ENCODE assay signal across 22 cellular contexts in the genomic region with DNA sequence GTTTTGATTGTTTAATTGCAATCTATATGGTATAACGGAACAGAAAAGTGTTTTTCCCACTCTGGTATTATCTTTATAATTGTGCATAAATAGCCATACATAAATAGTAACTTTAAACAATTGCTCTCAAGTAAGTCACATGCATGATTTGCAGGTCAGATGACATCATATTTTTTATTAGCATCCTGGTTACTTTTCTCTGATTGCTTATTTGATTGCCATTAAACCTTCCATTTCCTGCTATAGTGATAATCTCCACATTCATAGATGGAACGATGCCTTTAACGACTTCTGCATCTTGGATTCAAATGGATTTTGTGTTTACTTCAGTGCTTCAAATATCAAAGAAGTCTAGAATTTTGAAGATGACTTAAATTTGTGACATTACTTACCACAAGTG. TPM values are rescaled to one million over a fixed set of nuclear protein-coding genes. Genes with fewer than 3 reads are reported as not detected.
DNase-seq lines count a peak whose midpoint lies in the region; ATAC-seq and TF ChIP-seq lines count a peak whose summit lies in the region.
"Had no signal": no experiment of that assay in that cellular context is flagged by ENCODE, and none has a peak within 500 bp of the region (broad histone marks: within the 10 kb centered on the region; RNA-seq: fewer than 3 reads in every experiment).

No MANE protein-coding gene starts in this region.

- H3K27me3 Mint-ChIP-seq in central memory CD8-positive, alpha-beta T cell, result no peaks in the 10 kb centered on the region

- TF ChIP-seq CTCF in A673 (conservative IDR thresholded peaks at IDR 0.05; ENCODE audit: low read depth, low read length) (no peak), OCI-LY1 (IDR thresholded peaks at IDR 0.05; ENCODE audit: low read length) (no peak)

- POLR2A ChIA-PET in A673 (lab: Charles Lee; ENCODE audit: low non-redundant PET), result no interaction called here

- peaks cover 52% of the 10 kb centered on the region for H3K4me1 Mint-ChIP-seq in central memory CD8-positive, alpha-beta T cell

- intact Hi-C loops in A673 (cut with micrococcal nuclease; ENCODE audit: unreplicated experiment), result no loop called here

- no peak overlapping the region for H3K4me3 ChIP-seq in A673 (ENCODE audit: low read depth, low read length, poor library complexity, severe bottlenecking)
- H3K4me3 ChIP-seq in OCI-LY1 (ENCODE audit: low read depth, low read length, poor library complexity, severe bottlenecking), result peak overlapping the region; percentile 15
- H3K4me3 ChIP-seq: GM23248, lower lobe of right lung, prostate gland, SJSA1, tibial nerve had no signal

- H3K36me3 ChIP-seq in A673 (ENCODE audit: insufficient read depth, low read length, poor library complexity, severe bottlenecking) (no peaks in the 10 kb centered on the region), OCI-LY1 (ENCODE audit: insufficient read depth, low read length) (peaks cover 7% of the 10 kb centered on the region; the same call in 1 of the 2 replicates)
- H3K36me3 ChIP-seq: lower lobe of right lung, prostate gland, SJSA1, tibial nerve had no signal

- no peaks in the 10 kb centered on the region for H3K9me2 ChIP-seq in OCI-LY1 (ENCODE audit: low read depth, low read length)

- H3K4me3 Mint-ChIP-seq in central memory CD8-positive, alpha-beta T cell, result peak overlapping the region; percentile 38
- H3K4me3 Mint-ChIP-seq: activated naive CD4-positive, alpha-beta T cell treated with anti-CD3 and anti-CD28 coated beads, Interleukin-2, amount 50 U/mL, for 24 hours; CD4-positive, CD25-positive, alpha-beta regulatory T cell had no signal

- H3F3A ChIP-seq in OCI-LY1 (ENCODE audit: insufficient read depth, low read length), result peaks cover 17% of the 10 kb centered on the region

- peaks cover 25% of the 10 kb centered on the region for H3K79me2 ChIP-seq in OCI-LY1 (ENCODE audit: insufficient read depth, low read length)

- peak overlapping the region; percentile 99 for H3K27ac Mint-ChIP-seq in central memory CD8-positive, alpha-beta T cell (ENCODE audit: low read depth)
- H3K27ac Mint-ChIP-seq: activated naive CD4-positive, alpha-beta T cell treated with anti-CD3 and anti-CD28 coated beads, Interleukin-2, amount 50 U/mL, for 24 hours had no signal

- peaks cover 43% of the 10 kb centered on the region for H3K36me3 Mint-ChIP-seq in central memory CD8-positive, alpha-beta T cell (ENCODE audit: insufficient read depth)
- H3K36me3 Mint-ChIP-seq: activated naive CD4-positive, alpha-beta T cell treated with anti-CD3 and anti-CD28 coated beads, Interleukin-2, amount 50 U/mL, for 24 hours; CD4-positive, CD25-positive, alpha-beta regulatory T cell had no signal

- H3K27ac ChIP-seq in A673 (ENCODE audit: low read depth, low read length, poor library complexity, severe bottlenecking), result no peak overlapping the region
- H3K27ac ChIP-seq in OCI-LY1 (ENCODE audit: low read depth, low read length, poor library complexity, severe bottlenecking), result peak overlapping the region; percentile 97
- H3K27ac ChIP-seq: lower lobe of right lung, SJSA1, tibial nerve had no signal

- H3K9ac ChIP-seq in OCI-LY1 (ENCODE audit: low read length), result peak overlapping the region; percentile 75
- H3K9ac ChIP-seq: GM23248 had no signal

- no peaks in the 10 kb centered on the region for H3K9me3 Mint-ChIP-seq in central memory CD8-positive, alpha-beta T cell
- H3K9me3 Mint-ChIP-seq: activated naive CD4-positive, alpha-beta T cell treated with anti-CD3 and anti-CD28 coated beads, Interleukin-2, amount 50 U/mL, for 24 hours; CD4-positive, CD25-positive, alpha-beta regulatory T cell had no signal

- no TSS peak for BruUV-seq in A673 (replicated peaks; lab: Mats Ljungman, UMichigan)

- H2AFZ ChIP-seq in OCI-LY1 (ENCODE audit: low read length), result no peak overlapping the region
- H2AFZ ChIP-seq: GM23248 had no signal

- no peaks in the 10 kb centered on the region for H3K27me3 ChIP-seq in A673 (replicated peaks; ENCODE audit: insufficient read depth, low read depth, low read length, poor library complexity)
- no peaks in the 10 kb centered on the region for H3K27me3 ChIP-seq in OCI-LY1 (ENCODE audit: insufficient read depth, low read length)
- H3K27me3 ChIP-seq: SJSA1, tibial nerve had no signal

- CTCF ChIA-PET in A673 (lab: Charles Lee), result no interaction called here

- no peaks in the 10 kb centered on the region for H4K20me1 ChIP-seq in OCI-LY1 (ENCODE audit: insufficient read depth, low read length)

- peak; percentile 15 for DNase-seq in A673 (ENCODE audit: low spot score)
- peak; percentile 26 for DNase-seq in DMS79 treated with DMSO at 0.1 percent for 48 hours (lab: John Stamatoyannopoulos, UW)
- no peak for DNase-seq in central memory CD8-positive, alpha-beta T cell (ENCODE audit: low spot score in 2 of 2)
- no peak for DNase-seq in NCI-H524 treated with DMSO at 0.1 percent for 48 hours (lab: John Stamatoyannopoulos, UW)
- no peak for DNase-seq in NCI-H446 (lab: John Stamatoyannopoulos, UW)
- DNase-seq in NCI-H510A (lab: John Stamatoyannopoulos, UW), result no peak
- DNase-seq: CD4-positive, CD25-positive, alpha-beta regulatory T cell; DMS 273 treated with DMSO at 0.1 percent for 48 hours; GM23248; kidney glomerular epithelial cell; lower lobe of right lung; NCI-H1930; NCI-H446 treated with DMSO at 0.1 percent for 48 hours; stimulated activated CD4-positive, alpha-beta T cell treated with anti-CD3 and anti-CD28 coated beads, Interleukin-15, amount 100 ng/mL, for 24 hours; T-helper 1 cell had no signal

- H3K4me1 ChIP-seq in A673 (ENCODE audit: insufficient read depth, low read length, poor library complexity, severe bottlenecking), result peaks cover 12% of the 10 kb centered on the region
- peaks cover 100% of the 10 kb centered on the region for H3K4me1 ChIP-seq in OCI-LY1 (ENCODE audit: insufficient read depth, low read length, severe bottlenecking)

- peak overlapping the region; percentile 63 for H3K4me2 ChIP-seq in OCI-LY1 (ENCODE audit: low read length)

- H3K9me3 ChIP-seq in A673 (ENCODE audit: low read depth, low read length, poor library complexity, severe bottlenecking), result no peaks in the 10 kb centered on the region
- no peaks in the 10 kb centered on the region for H3K9me3 ChIP-seq in OCI-LY1 (ENCODE audit: low read length)
- H3K9me3 ChIP-seq: lower lobe of right lung, prostate gland, SJSA1, tibial nerve had no signal

- no peak for ATAC-seq in central memory CD8-positive, alpha-beta T cell (replicated peaks; ENCODE audit: extremely low read depth, poor library complexity, severe bottlenecking)
- no peak for ATAC-seq in HG03135 (IDR thresholded peaks at IDR 0.05; ENCODE audit: unreplicated experiment)

RNA-seq across cellular contexts. Expression of gene KLRK1, which starts 3.5 kb away (rescaled TPM):
- total RNA-seq in A673 (2021), result 0.17 TPM in 1 of 2 replicates, not detected in the other
- total RNA-seq: dermis microvascular lymphatic vessel endothelial cell, GM23248, SJSA1 had no signal

RNA-seq across cellular contexts. Expression of gene KLRC4, which starts 16.3 kb away (rescaled TPM):
- total RNA-seq in A673 (2021), result not detected in 2 replicates
- total RNA-seq: CD4-positive, CD25-positive, alpha-beta regulatory T cell; dermis microvascular lymphatic vessel endothelial cell; GM23248; lower lobe of right lung; SJSA1; tibial nerve had no signal

RNA-seq across cellular contexts. Expression of gene KLRC3, which starts 27.1 kb away (rescaled TPM):
- not detected in 2 replicates for total RNA-seq in A673 (2021)
- total RNA-seq: CD4-positive, CD25-positive, alpha-beta regulatory T cell; dermis microvascular lymphatic vessel endothelial cell; GM23248; lower lobe of right lung; prostate gland; SJSA1; tibial nerve had no signal

RNA-seq across cellular contexts. Expression of gene KLRC2, which starts 42.5 kb away (rescaled TPM):
- not detected in 2 replicates for total RNA-seq in A673 (2021)
- total RNA-seq: CD4-positive, CD25-positive, alpha-beta regulatory T cell; dermis microvascular lymphatic vessel endothelial cell; GM23248; lower lobe of right lung; SJSA1; tibial nerve had no signal

RNA-seq across cellular contexts. Expression of gene KLRC1, which starts 59.9 kb away (rescaled TPM):
- total RNA-seq in A673 (2021), result not detected in 2 replicates
- total RNA-seq: CD4-positive, CD25-positive, alpha-beta regulatory T cell; dermis microvascular lymphatic vessel endothelial cell; GM23248; SJSA1; tibial nerve had no signal

Comparison
In these comparisons a context has a peak if more than half of its experiments do, and no peak if none do; other contexts are left out.
1. DNase-seq: peak in A673 (single experiment) and DMS79 treated with DMSO at 0.1 percent for 48 hours (single experiment); none in central memory CD8-positive, alpha-beta T cell (0 of 2), NCI-H524 treated with DMSO at 0.1 percent for 48 hours (single experiment), NCI-H446 (0 of 2) and NCI-H510A (single experiment).